ENCODE assay signal across 8 cellular contexts in the genomic region with DNA sequence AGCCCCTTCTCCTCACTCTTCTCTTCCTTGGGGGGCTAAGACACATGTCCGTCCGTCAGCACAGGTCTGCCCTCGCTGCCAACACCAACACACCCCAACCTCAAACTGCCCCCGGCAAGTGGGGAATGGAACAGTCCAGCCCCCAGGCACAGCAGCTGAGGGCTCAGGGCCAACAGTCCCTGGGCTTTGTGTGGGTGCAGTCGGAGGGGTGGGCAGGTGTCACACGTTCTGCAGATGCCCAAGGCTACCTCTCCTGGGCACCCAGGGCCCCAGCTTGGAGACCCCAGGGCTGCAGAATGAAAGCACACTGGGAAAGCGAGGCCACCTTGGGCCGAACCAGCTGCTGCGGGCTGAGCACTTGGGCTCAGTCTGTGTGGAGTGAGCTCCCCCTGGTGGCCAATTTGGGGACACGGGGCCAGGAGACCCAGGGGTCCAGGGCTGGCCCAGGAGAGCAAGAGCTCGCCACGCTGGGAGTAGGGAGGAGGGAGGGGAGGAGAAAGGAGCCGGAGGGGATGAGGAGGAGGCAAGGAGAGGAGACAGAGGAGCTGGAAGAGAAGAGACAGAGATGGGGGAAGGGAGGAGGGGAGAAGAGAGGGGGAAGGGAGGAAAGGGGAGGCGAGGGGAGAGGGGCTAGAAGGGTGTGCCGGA. TPM values are rescaled to one million over a fixed set of nuclear protein-coding genes. Genes with fewer than 3 reads are reported as not detected.
A peak's percentile ranks its signal among the peaks of the same experiment; 100 is the strongest.
DNase-seq lines count a peak whose midpoint lies in the region; ATAC-seq and TF ChIP-seq lines count a peak whose summit lies in the region.

No MANE protein-coding gene starts in this region.

- H3K4me1 ChIP-seq in GM23338 (ENCODE audit: insufficient read depth): no peaks in the 10 kb centered on the region
- H3K4me1 ChIP-seq in esophagus squamous epithelium: peaks cover 0 to 13% (median 7%) of the 10 kb centered on the region in 3 donors
- H3K4me1 ChIP-seq in naive thymus-derived CD4-positive, alpha-beta T cell (ENCODE audit: control insufficient read depth in 2 of 2, insufficient read depth in 2 of 2, low read length in 2 of 2): peaks cover 3 to 6% of the 10 kb centered on the region in 2 donors

- TF ChIP-seq CTCF in GM23338 (conservative IDR thresholded peaks at IDR 0.05; ENCODE audit: low read depth in 2 of 2): peak; percentile 91 to 96
- peak; percentile 86 to 93 (median 90) for TF ChIP-seq CTCF in esophagus squamous epithelium (IDR thresholded peaks at IDR 0.05)

- ATAC-seq in GM23338: peak; percentile 82
- ATAC-seq in naive thymus-derived CD4-positive, alpha-beta T cell: peak; percentile 85

- TF ChIP-seq POLR2A in esophagus squamous epithelium (IDR thresholded peaks at IDR 0.05): no peak

- H3K27ac ChIP-seq in GM23338 (ENCODE audit: low read depth): no peak overlapping the region
- no peak overlapping the region for H3K27ac ChIP-seq in esophagus squamous epithelium
- H3K27ac ChIP-seq in naive thymus-derived CD4-positive, alpha-beta T cell (ENCODE audit: low read depth, low read length): no peak overlapping the region

- DNase-seq in AG20443 (ENCODE audit: low spot score): peak; percentile 95
- peak; percentile 92 for DNase-seq in GM23338 (ENCODE audit: low spot score)
- peak; percentile 40 for DNase-seq in NOMO-1 treated with DMSO at 0.1 percent for 48 hours (lab: John Stamatoyannopoulos, UW; ENCODE audit: unreplicated experiment)
- DNase-seq in activated T-cell treated with anti-CD3 and anti-CD28 coated beads for 48 hours (ENCODE audit: low read depth): peak; percentile 63
- DNase-seq in esophagus squamous epithelium (lab: John Stamatoyannopoulos, UW): no peak
- DNase-seq in naive thymus-derived CD4-positive, alpha-beta T cell: peak; percentile 55 to 81 (median 71)
- DNase-seq in stimulated activated CD8-positive, alpha-beta memory T cell treated with anti-CD3 and anti-CD28 coated beads, Interleukin-7, amount 100 ng/mL, for 48 hours (ENCODE audit: extremely low read depth in 1 of 2, low read depth in 1 of 2): peak; percentile 33 to 53
- DNase-seq in OCI-M2 (lab: John Stamatoyannopoulos, UW; ENCODE audit: unreplicated experiment): no peak

- peaks cover 12% of the 10 kb centered on the region for H4K20me1 ChIP-seq in GM23338 (replicated peaks; ENCODE audit: insufficient read depth)

- no peaks in the 10 kb centered on the region for H3K9me3 Mint-ChIP-seq in GM23338
- H3K9me3 Mint-ChIP-seq in naive thymus-derived CD4-positive, alpha-beta T cell: no peaks in the 10 kb centered on the region

- intact Hi-C loops in esophagus squamous epithelium (cut with DNase I): no loop called here
- intact Hi-C loops in naive thymus-derived CD4-positive, alpha-beta T cell (cut with micrococcal nuclease): loop anchor here (1.0 to 2.0 kb wide), 4 partner anchors 14 to 154 kb away; a partner anchor contains a TSS

- H3K27ac Mint-ChIP-seq in GM23338: peak overlapping the region; percentile 91
- H3K27ac Mint-ChIP-seq in naive thymus-derived CD4-positive, alpha-beta T cell: peak overlapping the region in 2 of 9 donors; percentile 5 to 71

- H3K36me3 ChIP-seq in GM23338 (ENCODE audit: insufficient read depth): no peaks in the 10 kb centered on the region
- peaks cover 28 to 100% (median 30%) of the 10 kb centered on the region in 3 donors for H3K36me3 ChIP-seq in esophagus squamous epithelium
- peaks cover 0 to 85% (median 15%) of the 10 kb centered on the region in 3 experiments for H3K36me3 ChIP-seq in naive thymus-derived CD4-positive, alpha-beta T cell (ENCODE audit: control insufficient read depth in 2 of 3, insufficient read depth in 3 of 3, low read length in 3 of 3)

- peaks cover 4% of the 10 kb centered on the region for H3K27me3 Mint-ChIP-seq in GM23338 (ENCODE audit: insufficient read depth, low read depth, poor library complexity)
- H3K27me3 Mint-ChIP-seq in naive thymus-derived CD4-positive, alpha-beta T cell: no peaks in the 10 kb centered on the region

- no peak overlapping the region; the same call in 2 of the 3 replicates for H3K4me3 Mint-ChIP-seq in GM23338
- no peak overlapping the region for H3K4me3 Mint-ChIP-seq in naive thymus-derived CD4-positive, alpha-beta T cell

- peaks cover 26% of the 10 kb centered on the region for H3K36me3 Mint-ChIP-seq in GM23338 (ENCODE audit: low read depth)
- H3K36me3 Mint-ChIP-seq in naive thymus-derived CD4-positive, alpha-beta T cell: peaks cover 0 to 11% (median 3%) of the 10 kb centered on the region in 5 donors

- H3K4me3 ChIP-seq in GM23338 (no peak overlapping the region), esophagus squamous epithelium (no peak overlapping the region)
- H3K4me3 ChIP-seq in naive thymus-derived CD4-positive, alpha-beta T cell (ENCODE audit: low read length): no peak overlapping the region

- H3K27me3 ChIP-seq in GM23338 (ENCODE audit: insufficient read depth) (no peaks in the 10 kb centered on the region), esophagus squamous epithelium (no peaks in the 10 kb centered on the region)
- H3K27me3 ChIP-seq in naive thymus-derived CD4-positive, alpha-beta T cell (ENCODE audit: control insufficient read depth in 2 of 2, insufficient read depth in 2 of 2, low read length in 2 of 2): no peaks in the 10 kb centered on the region

- CTCF ChIA-PET in naive thymus-derived CD4-positive, alpha-beta T cell (lab: Charles Lee): interaction anchor here (0.6 to 2.0 kb wide), 18 partner anchors 9 to 1097 kb away, joined by 3 to 21 read pairs (median 5); no protein-coding TSS in a partner anchor

- H2AFZ ChIP-seq in GM23338: no peak overlapping the region

- peaks cover 6% of the 10 kb centered on the region; the same call in 2 of the 3 replicates for H3K4me1 Mint-ChIP-seq in GM23338
- peaks cover 0 to 5% (median 0%) of the 10 kb centered on the region in 7 donors for H3K4me1 Mint-ChIP-seq in naive thymus-derived CD4-positive, alpha-beta T cell

- peaks cover 8% of the 10 kb centered on the region; the same call in 1 of the 2 replicates for H3K79me2 ChIP-seq in GM23338 (replicated peaks; ENCODE audit: insufficient read depth)

- peak overlapping the region; percentile 51; the same call in 1 of the 2 replicates for H3K4me2 ChIP-seq in GM23338

- POLR2A ChIA-PET in naive thymus-derived CD4-positive, alpha-beta T cell (lab: Charles Lee): interaction anchor here (0.6 to 1.0 kb wide), 2 partner anchors 23 to 93 kb away, joined by 3 to 4 read pairs; a partner anchor contains a TSS

- H3K9me2 ChIP-seq in GM23338 (ENCODE audit: insufficient read depth): no peaks in the 10 kb centered on the region

- 0 out of 2 replicates have a peak, but pooled peaks cover 4% of the 10 kb centered on the region for H3F3A ChIP-seq in GM23338 (replicated peaks; ENCODE audit: low read depth)

- no peaks in the 10 kb centered on the region for H3K9me3 ChIP-seq in esophagus squamous epithelium
- no peaks in the 10 kb centered on the region for H3K9me3 ChIP-seq in naive thymus-derived CD4-positive, alpha-beta T cell (ENCODE audit: control insufficient read depth in 2 of 3, low read length in 3 of 3)

- 17 to 50% methylated on average over 2 to 8 of the region's 15 CpGs for WGBS in esophagus squamous epithelium, 2 donors

TF ChIP-seq in GM23338, 12 proteins besides CTCF, POLR2A, EP300 and RAD21 (continues in another document):
- TF ChIP-seq NANOG (IDR thresholded peaks at IDR 0.05; ENCODE audit: borderline replicate concordance) (no peak), STAT1 (IDR thresholded peaks at IDR 0.05; ENCODE audit: unreplicated experiment) (no peak)

RNA-seq across cellular contexts. Expression of a gene that starts 14.0 kb away (rescaled TPM):
- 2.8 and 6.0 TPM in 2 replicates for total RNA-seq in GM23338 (2014; rRNA removed; shearing (Covaris generic))
- 1.7 and 2.1 TPM in 2 replicates for polyA plus RNA-seq in GM23338 (2016; fragmentation: Nextera tagmentation; extraction: Ambion mirVana)
- 1 to 10 TPM in 2 of 4 donors, under 1 TPM in 2; 0.57 to 3.0 (median 1.4) TPM for total RNA-seq in esophagus squamous epithelium
- 10 to 100 TPM in 1 of 5 experiments, 1 to 10 TPM in 4; 1.8 to 15.3 (median 4.0) TPM for total RNA-seq in naive thymus-derived CD4-positive, alpha-beta T cell
- under 1 TPM; 0.83 TPM for polyA plus RNA-seq in naive thymus-derived CD4-positive, alpha-beta T cell

RNA-seq across cellular contexts. Expression of a gene that starts 22.2 kb away (rescaled TPM):
- 28.4 and 90.1 TPM in 2 replicates for total RNA-seq in GM23338 (2014; rRNA removed; shearing (Covaris generic))
- 20.2 and 23.5 TPM in 2 replicates for polyA plus RNA-seq in GM23338 (2016; fragmentation: Nextera tagmentation; extraction: Ambion mirVana)
- 10 to 100 TPM in 3 of 4 donors, 1 to 10 TPM in 1; 7.5 to 16.4 (median 15.4) TPM for total RNA-seq in esophagus squamous epithelium
- total RNA-seq in naive thymus-derived CD4-positive, alpha-beta T cell: 10 to 100 TPM; 52.7 to 92.6 (median 73.1) TPM
- polyA plus RNA-seq in naive thymus-derived CD4-positive, alpha-beta T cell: 1 to 10 TPM; 5.4 to 9.6 TPM

RNA-seq across cellular contexts. Expression of a gene that starts 37.3 kb away (rescaled TPM):
- total RNA-seq in GM23338 (2014; rRNA removed; shearing (Covaris generic)): 20.2 and 22.0 TPM in 2 replicates
- polyA plus RNA-seq in GM23338 (2016; fragmentation: Nextera tagmentation; extraction: Ambion mirVana): 8.9 and 12.3 TPM in 2 replicates
- total RNA-seq in esophagus squamous epithelium: 10 to 100 TPM in 1 of 4 donors, 1 to 10 TPM in 3; 8.3 to 13.5 (median 9.1) TPM
- 10 to 100 TPM; 20.5 to 65.2 (median 21.1) TPM for total RNA-seq in naive thymus-derived CD4-positive, alpha-beta T cell
- polyA plus RNA-seq in naive thymus-derived CD4-positive, alpha-beta T cell: under 1 TPM; 0.41 to 0.47 TPM

RNA-seq across cellular contexts. Expression of a gene that starts 59.3 kb away (rescaled TPM):
- total RNA-seq in GM23338 (2014; rRNA removed; shearing (Covaris generic)): 68.8 and 99.9 TPM in 2 replicates
- 34.2 and 37.1 TPM in 2 replicates for polyA plus RNA-seq in GM23338 (2016; fragmentation: Nextera tagmentation; extraction: Ambion mirVana)
- 10 to 100 TPM; 78.4 to 91.7 (median 82.9) TPM for total RNA-seq in esophagus squamous epithelium
- 100 to 1,000 TPM in 4 of 5 experiments, 10 to 100 TPM in 1; 92.9 to 175 (median 127) TPM for total RNA-seq in naive thymus-derived CD4-positive, alpha-beta T cell
- 100 to 1,000 TPM; 135 to 140 TPM for polyA plus RNA-seq in naive thymus-derived CD4-positive, alpha-beta T cell

Comparison
In these comparisons a context has a peak if more than half of its experiments do, and no peak if none do; other contexts are left out.
1. DNase-seq: peak in AG20443 (single experiment), GM23338 (single experiment), NOMO-1 treated with DMSO at 0.1 percent for 48 hours (single experiment), activated T-cell treated with anti-CD3 and anti-CD28 coated beads for 48 hours (single experiment), naive thymus-derived CD4-positive, alpha-beta T cell (9 of 9) and stimulated activated CD8-positive, alpha-beta memory T cell treated with anti-CD3 and anti-CD28 coated beads, Interleukin-7, amount 100 ng/mL, for 48 hours (2 of 2); none in esophagus squamous epithelium (single experiment) and OCI-M2 (single experiment).